ENCODE assay signal across 1 cellular context in genomic region chr9:130936285-130937117, GRCh38.
A peak's percentile ranks its signal among the peaks of the same experiment; 100 is the strongest.
TF ChIP-seq lines count a peak whose summit lies in the region.

No MANE protein-coding gene starts in this region.

TF ChIP-seq in K562, 482 proteins besides CTCF, POLR2A, EP300 and RAD21 (continued from another document):
- peak; percentile 57; the same call in 1 of the 2 replicates for TF ChIP-seq STAT6 (CRISPR knock-in tag; IDR thresholded peaks at IDR 0.05)
- TF ChIP-seq ATF3 (IDR thresholded peaks at IDR 0.05): no peak
- 0 out of 2 replicates have a peak, but pooled peaks have one; percentile 29 for TF ChIP-seq ATF3 (CRISPR knock-in tag; conservative IDR thresholded peaks at IDR 0.05)
